In genomic region chr5:86968311-86968753, GRCh38 we compare ENCODE assay signal across 8 cellular contexts.
DNase-seq lines count a peak whose midpoint lies in the region; ATAC-seq lines count a peak whose summit lies in the region.

No MANE protein-coding gene starts in this region.

- peak; percentile 27 for DNase-seq in NCI-H1105 treated with DMSO at 0.1 percent for 48 hours (lab: John Stamatoyannopoulos, UW)
- no peak for DNase-seq in NCI-H1105 (lab: John Stamatoyannopoulos, UW)
- peak; percentile 72 for DNase-seq in NCI-H446 treated with DMSO at 0.1 percent for 48 hours (lab: John Stamatoyannopoulos, UW)
- peak; percentile 74 for DNase-seq in cerebellar cortex (ENCODE audit: low spot score)
- peak; percentile 43 to 55 for DNase-seq in lung microvascular endothelial cell (ENCODE audit: low read depth in 2 of 2)

- ATAC-seq in HG03354 (IDR thresholded peaks at IDR 0.05; ENCODE audit: poor library complexity, severe bottlenecking, unreplicated experiment) (no peak), GM18909 (IDR thresholded peaks at IDR 0.05; ENCODE audit: poor library complexity, unreplicated experiment) (no peak), HG02763 (IDR thresholded peaks at IDR 0.05; ENCODE audit: unreplicated experiment) (no peak)
